In the genomic region with DNA sequence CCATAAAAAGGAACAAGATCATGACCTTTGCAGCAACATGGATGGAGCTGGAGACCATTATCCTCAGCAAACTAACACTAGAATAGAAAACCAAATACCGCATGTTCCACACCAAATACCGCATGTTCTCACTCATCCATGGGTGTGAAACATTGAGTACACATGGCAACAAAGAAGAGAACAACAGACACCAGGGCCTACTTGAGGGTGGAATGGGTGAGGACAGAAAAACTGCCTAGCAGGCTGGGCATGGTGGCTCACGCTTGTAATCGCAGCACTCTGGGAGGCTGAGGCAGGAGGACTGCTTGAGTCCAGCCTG, we compare ENCODE assay signal across 7 cellular contexts. TPM values are rescaled to one million over a fixed set of nuclear protein-coding genes. Genes with fewer than 3 reads are reported as not detected.
DNase-seq lines count a peak whose midpoint lies in the region; ATAC-seq lines count a peak whose summit lies in the region.
"Had no signal": no experiment of that assay in that cellular context is flagged by ENCODE, and none has a peak within 500 bp of the region (broad histone marks: within the 10 kb centered on the region; RNA-seq: fewer than 3 reads in every experiment).

No MANE protein-coding gene starts in this region.

- no peaks in the 10 kb centered on the region for H3K36me3 ChIP-seq in rectal smooth muscle tissue (ENCODE audit: control insufficient read depth, insufficient read depth, low read length)

- H3K27me3 ChIP-seq in rectal smooth muscle tissue (ENCODE audit: control insufficient read depth, insufficient read depth, low read length), result no peaks in the 10 kb centered on the region

- peaks cover 66% of the 10 kb centered on the region for H3K4me1 ChIP-seq in rectal smooth muscle tissue (ENCODE audit: control insufficient read depth, insufficient read depth, low read length)

- no peak overlapping the region for H3K4me3 ChIP-seq in rectal smooth muscle tissue (ENCODE audit: low read length)

- H3K27ac Mint-ChIP-seq in activated naive CD4-positive, alpha-beta T cell treated with anti-CD3 and anti-CD28 coated beads, Interleukin-2, amount 50 U/mL, for 72 hours, result peak overlapping the region; percentile 3 to 99

- peaks cover 23 to 31% of the 10 kb centered on the region in 2 donors for H3K36me3 Mint-ChIP-seq in activated naive CD4-positive, alpha-beta T cell treated with anti-CD3 and anti-CD28 coated beads, Interleukin-2, amount 50 U/mL, for 72 hours

- peak overlapping the region; percentile 95 for H3K27ac ChIP-seq in rectal smooth muscle tissue (ENCODE audit: low read depth, low read length)

- DNase-seq in activated naive CD4-positive, alpha-beta T cell treated with anti-CD3 and anti-CD28 coated beads, Interleukin-2, amount 50 U/mL, for 72 hours (ENCODE audit: low spot score in 2 of 2), result no peak
- DNase-seq in NCI-H446 (lab: John Stamatoyannopoulos, UW) (no peak), NCI-H2081 (lab: John Stamatoyannopoulos, UW) (no peak)
- DNase-seq: NCI-H1092 had no signal

- H3K9ac ChIP-seq in rectal smooth muscle tissue (ENCODE audit: low read length), result no peak overlapping the region

- ATAC-seq in HG02610 (IDR thresholded peaks at IDR 0.05; ENCODE audit: unreplicated experiment) (peak; percentile 2), GM21390 (IDR thresholded peaks at IDR 0.05; ENCODE audit: unreplicated experiment) (no peak)
- ATAC-seq in activated naive CD4-positive, alpha-beta T cell treated with anti-CD3 and anti-CD28 coated beads, Interleukin-2, amount 50 U/mL, for 72 hours, result no peak

- no peaks in the 10 kb centered on the region for H3K9me3 Mint-ChIP-seq in activated naive CD4-positive, alpha-beta T cell treated with anti-CD3 and anti-CD28 coated beads, Interleukin-2, amount 50 U/mL, for 72 hours

RNA-seq across cellular contexts. Expression of a gene that starts 12.3 kb away (rescaled TPM):
- 100 to 1,000 TPM in 1 of 2 donors, 10 to 100 TPM in 1; 93.1 to 123 TPM for total RNA-seq in activated naive CD4-positive, alpha-beta T cell treated with anti-CD3 and anti-CD28 coated beads, Interleukin-2, amount 50 U/mL, for 72 hours

RNA-seq across cellular contexts. Expression of a gene that starts 21.7 kb away (rescaled TPM):
- total RNA-seq in activated naive CD4-positive, alpha-beta T cell treated with anti-CD3 and anti-CD28 coated beads, Interleukin-2, amount 50 U/mL, for 72 hours, result under 1 TPM; 0.61 to 0.76 TPM

RNA-seq across cellular contexts. Expression of a gene that starts 50.9 kb away (rescaled TPM):
- 10 to 100 TPM; 21.2 to 26.8 TPM for total RNA-seq in activated naive CD4-positive, alpha-beta T cell treated with anti-CD3 and anti-CD28 coated beads, Interleukin-2, amount 50 U/mL, for 72 hours

RNA-seq across cellular contexts. Expression of a gene that starts 55.8 kb away (rescaled TPM):
- total RNA-seq in activated naive CD4-positive, alpha-beta T cell treated with anti-CD3 and anti-CD28 coated beads, Interleukin-2, amount 50 U/mL, for 72 hours, result 10 to 100 TPM in 1 of 2 donors, 1 to 10 TPM in 1; 9.7 to 35.1 TPM

RNA-seq across cellular contexts. Expression of a gene that starts 58.4 kb away (rescaled TPM):
- 10 to 100 TPM in 1 of 2 donors, 1 to 10 TPM in 1; 2.8 to 29.9 TPM for total RNA-seq in activated naive CD4-positive, alpha-beta T cell treated with anti-CD3 and anti-CD28 coated beads, Interleukin-2, amount 50 U/mL, for 72 hours
